Comparison of ENCODE assay signal across 8 cellular contexts in the genomic region with DNA sequence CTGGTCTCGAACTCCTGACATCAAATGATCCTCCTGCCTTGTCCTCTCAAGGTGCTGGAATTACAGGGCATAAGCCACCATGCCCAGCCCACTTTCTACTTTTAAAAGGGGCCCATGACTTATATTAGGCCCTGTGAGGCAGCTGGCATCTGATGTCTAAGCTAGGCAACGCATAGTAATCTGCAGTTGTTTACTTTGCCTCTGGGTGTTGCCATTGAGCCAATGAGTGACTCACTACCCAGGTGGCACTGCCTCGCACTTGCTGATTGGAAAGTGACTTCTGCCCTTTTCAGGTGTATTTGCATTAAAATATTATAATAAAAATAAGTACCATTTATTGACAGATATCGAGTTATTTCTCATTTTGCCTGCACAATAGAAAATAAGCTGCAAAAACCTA.
A peak's percentile ranks its signal among the peaks of the same experiment; 100 is the strongest.
DNase-seq lines count a peak whose midpoint lies in the region; TF ChIP-seq lines count a peak whose summit lies in the region.

No MANE protein-coding gene starts in this region.

- H3K27me3 Mint-ChIP-seq in CD14-positive monocyte (ENCODE audit: low read depth in 3 of 3) (peaks cover 0 to 4% (median 4%) of the 10 kb centered on the region in 3 donors), mesothelial cell of epicardium (ENCODE audit: low read depth) (no peaks in the 10 kb centered on the region)
- H3K27me3 Mint-ChIP-seq in activated T-helper 2 cell treated with anti-CD3 and anti-CD28 coated beads, Interferon-gamma antibody, Interleukin-2, Interleukin-4, amounts not matched to agents 10 μg/mL and 5 μg/mL and 100 μg/mL, durations not matched to agents 14 hours and 24 hours and 36 hours (ENCODE audit: low read depth) = peaks cover 10% of the 10 kb centered on the region

- H3K36me3 Mint-ChIP-seq in CD14-positive monocyte (no peaks in the 10 kb centered on the region), mesothelial cell of epicardium (no peaks in the 10 kb centered on the region)
- no peaks in the 10 kb centered on the region for H3K36me3 Mint-ChIP-seq in activated T-helper 2 cell treated with anti-CD3 and anti-CD28 coated beads, Interferon-gamma antibody, Interleukin-2, Interleukin-4, amounts not matched to agents 10 μg/mL and 5 μg/mL and 100 μg/mL, durations not matched to agents 14 hours and 24 hours and 36 hours (ENCODE audit: low read depth)

- TF ChIP-seq CTCF in CD14-positive monocyte (IDR thresholded peaks at IDR 0.05) = peak; percentile 21
- TF ChIP-seq CTCF in GM13977 (IDR thresholded peaks at IDR 0.05; ENCODE audit: extremely low read depth, insufficient read depth, missing control alignments) = peak; percentile 37
- TF ChIP-seq CTCF in LNCaP clone FGC (IDR thresholded peaks at IDR 0.05; ENCODE audit: control insufficient read depth, extremely low read depth, insufficient read depth) = peak; percentile 66
- TF ChIP-seq CTCF in retinal pigment epithelial cell (conservative IDR thresholded peaks at IDR 0.05; ENCODE audit: low read depth, low read length) = peak; percentile 29
- no peak for TF ChIP-seq CTCF in mesothelial cell of epicardium (IDR thresholded peaks at IDR 0.05; ENCODE audit: unreplicated experiment)

- H3K4me3 ChIP-seq in LNCaP clone FGC (ENCODE audit: low read depth, low read length) = no peak overlapping the region
- H3K4me3 ChIP-seq in retinal pigment epithelial cell (ENCODE audit: low read length) = no peak overlapping the region

- no peak overlapping the region for H3K27ac Mint-ChIP-seq in CD14-positive monocyte
- no peak overlapping the region for H3K27ac Mint-ChIP-seq in activated T-helper 2 cell treated with anti-CD3 and anti-CD28 coated beads, Interferon-gamma antibody, Interleukin-2, Interleukin-4, amounts not matched to agents 10 μg/mL and 5 μg/mL and 100 μg/mL, durations not matched to agents 14 hours and 24 hours and 36 hours
- no peak overlapping the region for H3K27ac Mint-ChIP-seq in mesothelial cell of epicardium

- peaks cover 0 to 5% (median 0%) of the 10 kb centered on the region in 7 donors for H3K9me3 Mint-ChIP-seq in CD14-positive monocyte
- H3K9me3 Mint-ChIP-seq in activated T-helper 2 cell treated with anti-CD3 and anti-CD28 coated beads, Interferon-gamma antibody, Interleukin-2, Interleukin-4, amounts not matched to agents 10 μg/mL and 5 μg/mL and 100 μg/mL, durations not matched to agents 14 hours and 24 hours and 36 hours = no peaks in the 10 kb centered on the region
- peaks cover 2% of the 10 kb centered on the region for H3K9me3 Mint-ChIP-seq in mesothelial cell of epicardium

- H3K4me3 Mint-ChIP-seq in CD14-positive monocyte = no peak overlapping the region
- no peak overlapping the region for H3K4me3 Mint-ChIP-seq in activated T-helper 2 cell treated with anti-CD3 and anti-CD28 coated beads, Interferon-gamma antibody, Interleukin-2, Interleukin-4, amounts not matched to agents 10 μg/mL and 5 μg/mL and 100 μg/mL, durations not matched to agents 14 hours and 24 hours and 36 hours (ENCODE audit: low read depth)
- no peak overlapping the region for H3K4me3 Mint-ChIP-seq in mesothelial cell of epicardium

- H3K4me1 Mint-ChIP-seq in CD14-positive monocyte = no peaks in the 10 kb centered on the region
- H3K4me1 Mint-ChIP-seq in activated T-helper 2 cell treated with anti-CD3 and anti-CD28 coated beads, Interferon-gamma antibody, Interleukin-2, Interleukin-4, amounts not matched to agents 10 μg/mL and 5 μg/mL and 100 μg/mL, durations not matched to agents 14 hours and 24 hours and 36 hours (ENCODE audit: low read depth) = peaks cover 2% of the 10 kb centered on the region
- H3K4me1 Mint-ChIP-seq in mesothelial cell of epicardium = peaks cover 6% of the 10 kb centered on the region

- in situ Hi-C loops in GM13977 (cut with MboI; ENCODE audit: low pct_unique_long_range_greater_than_20kb, low sequenced_read_pairs, unreplicated experiment) = no loop called here

- DNase-seq in CD14-positive monocyte (ENCODE audit: low spot score) (no peak), GM13977 (ENCODE audit: low spot score) (peak; percentile 24), LNCaP clone FGC (ENCODE audit: low read depth) (peak; percentile 45), retinal pigment epithelial cell (ENCODE audit: low read depth) (peak; percentile 29), SK-N-DZ (ENCODE audit: low spot score) (no peak), mesothelial cell of epicardium (ENCODE audit: low spot score in 2 of 2, unreplicated experiment in 2 of 2) (no peak)
- peak; percentile 17 for DNase-seq in activated naive CD4-positive, alpha-beta T cell treated with anti-CD3 and anti-CD28 coated beads, Interleukin-2, amount 50 U/mL, for 16 hours
- no peak for DNase-seq in activated T-helper 2 cell treated with anti-CD3 and anti-CD28 coated beads, Interferon-gamma antibody, Interleukin-2, Interleukin-4, amounts not matched to agents 10 μg/mL and 5 μg/mL and 100 μg/mL, durations not matched to agents 14 hours and 24 hours and 36 hours (ENCODE audit: low spot score)

- intact Hi-C loops in CD14-positive monocyte (cut with micrococcal nuclease) = no loop called here
- intact Hi-C loops in activated T-helper 2 cell treated with anti-CD3 and anti-CD28 coated beads, Interferon-gamma antibody, Interleukin-2, Interleukin-4, amounts not matched to agents 10 μg/mL and 5 μg/mL and 100 μg/mL, durations not matched to agents 14 hours and 24 hours and 36 hours (cut with micrococcal nuclease) = no loop called here

Comparison
In these comparisons a context has a peak if more than half of its experiments do, and no peak if none do; other contexts are left out.
1. DNase-seq: peak in GM13977 (single experiment), LNCaP clone FGC (single experiment), activated naive CD4-positive, alpha-beta T cell treated with anti-CD3 and anti-CD28 coated beads, Interleukin-2, amount 50 U/mL, for 16 hours (single experiment) and retinal pigment epithelial cell (single experiment); none in CD14-positive monocyte (single experiment), activated T-helper 2 cell treated with anti-CD3 and anti-CD28 coated beads, Interferon-gamma antibody, Interleukin-2, Interleukin-4, amounts not matched to agents 10 μg/mL and 5 μg/mL and 100 μg/mL, durations not matched to agents 14 hours and 24 hours and 36 hours (single experiment), SK-N-DZ (single experiment) and mesothelial cell of epicardium (0 of 2).